18 cellular contexts compared by ENCODE assay signal in genomic region chr7:152862033-152862432, GRCh38.
"Had no signal": no experiment of that assay in that cellular context is flagged by ENCODE, and none has a peak within 500 bp of the region (broad histone marks: within the 10 kb centered on the region; RNA-seq: fewer than 3 reads in every experiment).

No MANE protein-coding gene starts in this region.

- H3K27ac ChIP-seq: epithelial cell of prostate, prostate gland, right atrium auricular region, tibial nerve, uterus had no signal

- H3K27me3 Mint-ChIP-seq: brain had no signal

- H3K4me1 ChIP-seq: prostate gland, right atrium auricular region, tibial nerve, uterus had no signal

- H3K36me3 ChIP-seq: prostate gland, right atrium auricular region, uterus had no signal

- H3K9me3 Mint-ChIP-seq: brain, endodermal cell had no signal

- H3K4me3 ChIP-seq: prostate gland, right atrium auricular region, tibial nerve, uterus had no signal

- H3K4me3 Mint-ChIP-seq: brain, endodermal cell had no signal

- H3K27ac Mint-ChIP-seq: brain, endodermal cell had no signal

- H3K27me3 ChIP-seq: right atrium auricular region, tibial nerve, uterus had no signal

- H3K4me1 Mint-ChIP-seq: endodermal cell had no signal

- H3K9me3 ChIP-seq: prostate gland, right atrium auricular region, tibial nerve, uterus had no signal

- DNase-seq: activated naive CD4-positive, alpha-beta T cell treated with Interleukin-2 at 50 U/mL for 16 hours; anterior cingulate cortex; central memory CD4-positive, alpha-beta T cell; endodermal cell; foreskin fibroblast; hippocampal formation; midbrain; occipital lobe; stimulated activated CD4-positive, alpha-beta T cell treated with anti-CD3 and anti-CD28 coated beads, Interleukin-12 subunit alpha, Interleukin-12 subunit beta, amount 100 ng/mL, for 4 hours; stimulated activated CD4-positive, alpha-beta T cell treated with anti-CD3 and anti-CD28 coated beads, Interleukin-1b, Interleukin-23, amount 100 ng/mL, for 48 hours; stimulated activated CD8-positive, alpha-beta memory T cell treated with anti-CD3 and anti-CD28 coated beads, Interleukin-4, amount 100 ng/mL, for 48 hours; stimulated activated naive CD4-positive, alpha-beta T cell treated with Interleukin-2 at 50 U/mL for 16 hours; uterus had no signal
